In the genomic region with DNA sequence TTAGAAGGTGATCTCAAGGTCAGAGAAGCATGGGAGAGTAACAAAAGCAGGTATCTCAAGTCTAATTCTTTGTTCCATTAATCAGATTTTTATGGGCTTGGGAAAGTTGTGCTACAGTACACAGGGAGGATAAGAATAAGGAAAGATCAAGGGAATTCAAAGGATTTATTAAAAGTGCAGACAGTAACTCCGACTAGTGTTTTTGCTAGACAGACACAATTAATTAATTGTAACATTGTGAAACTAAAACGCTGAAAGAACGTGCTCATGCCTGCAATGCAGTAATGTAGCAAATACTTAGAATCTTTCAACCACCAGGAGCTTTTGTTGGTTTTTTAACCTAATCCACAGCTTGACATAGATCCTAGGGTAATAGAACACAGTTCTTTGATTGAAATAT, we compare ENCODE assay signal across 20 cellular contexts.
DNase-seq lines count a peak whose midpoint lies in the region; FAIRE-seq and TF ChIP-seq lines count a peak whose summit lies in the region.
"Had no signal": no experiment of that assay in that cellular context is flagged by ENCODE, and none has a peak within 500 bp of the region (broad histone marks: within the 10 kb centered on the region; RNA-seq: fewer than 3 reads in every experiment).

No MANE protein-coding gene starts in this region.

- no peak overlapping the region for H2BK5ac ChIP-seq in mesendoderm (ENCODE audit: low read length)

- H3K79me2 ChIP-seq in endothelial cell of umbilical vein (ENCODE audit: control insufficient read depth, insufficient read depth, low read length): no peaks in the 10 kb centered on the region
- no peaks in the 10 kb centered on the region for H3K79me2 ChIP-seq in mesendoderm (ENCODE audit: control insufficient read depth, insufficient read depth, low read length)

- no peak overlapping the region for H3K56ac ChIP-seq in mesendoderm (ENCODE audit: low read length)

- H2AFZ ChIP-seq in endothelial cell of umbilical vein (ENCODE audit: low read depth, low read length): no peak overlapping the region
- H2AFZ ChIP-seq: GM23248 had no signal

- no peak overlapping the region for H3K23ac ChIP-seq in mesendoderm (ENCODE audit: low read length)

- H3K4me3 ChIP-seq in endothelial cell of umbilical vein (replicated peaks in 1 of 3; ENCODE audit: insufficient read depth in 1 of 3, low read depth in 1 of 3, low read length in 3 of 3): no peak overlapping the region
- H3K4me3 ChIP-seq in mesendoderm (ENCODE audit: low read length): no peak overlapping the region
- H3K4me3 ChIP-seq: BLaER1 treated with 17β-estradiol and CSF1 and Interleukin-3, amounts not matched to agents 10 nM and 100 nM; GM12878; GM23248; HAP-1 had no signal

- no peak overlapping the region for H3K18ac ChIP-seq in mesendoderm (ENCODE audit: low read length)

- no peak overlapping the region for H3K4ac ChIP-seq in mesendoderm (ENCODE audit: low read depth, low read length)

- intact Hi-C loops in endothelial cell of umbilical vein (cut with micrococcal nuclease): no loop called here
- intact Hi-C loops in activated CD4-positive, alpha-beta T cell treated with anti-CD3 and anti-CD28 coated beads, Interleukin-2, amount 10 ng/mL, durations not matched to agents 24 days and 14 days (cut with micrococcal nuclease): no loop called here

- no CpG with 5 or more reads among the region's 3 CpGs for WGBS in mesendoderm (ENCODE audit: extremely low coverage, insufficient coverage, low lambda C conversion rate)

- CTCF ChIA-PET in endothelial cell of umbilical vein (lab: Charles Lee): interaction anchor here (0.7 kb wide), 1 partner anchor 41 kb away, joined by 3 read pairs; no protein-coding TSS in a partner anchor

- no peaks in the 10 kb centered on the region for H3K9me1 ChIP-seq in endothelial cell of umbilical vein (replicated peaks; ENCODE audit: control insufficient read depth, extremely low read depth, insufficient read depth, low read length)

- H3K4me3 Mint-ChIP-seq in nephron progenitor cell: no peak overlapping the region
- H3K4me3 Mint-ChIP-seq in activated CD4-positive, alpha-beta T cell treated with anti-CD3 and anti-CD28 coated beads, Interleukin-2, amount 10 ng/mL, durations not matched to agents 24 days and 14 days: no peak overlapping the region
- H3K4me3 Mint-ChIP-seq: B cell; CD8-positive, alpha-beta T cell; HFFc6; IgD-negative memory B cell had no signal

- no peak overlapping the region for H2BK120ac ChIP-seq in mesendoderm (ENCODE audit: low read depth, low read length)

- H3K9ac ChIP-seq in endothelial cell of umbilical vein (replicated peaks; ENCODE audit: extremely low read depth, insufficient read depth, low read length) (no peak overlapping the region), mesendoderm (ENCODE audit: low read length) (no peak overlapping the region)
- H3K9ac ChIP-seq: BLaER1 treated with 17β-estradiol and CSF1 and Interleukin-3, amounts not matched to agents 10 nM and 100 nM; GM23248 had no signal

- TF ChIP-seq POLR2A in endothelial cell of umbilical vein (IDR thresholded peaks at IDR 0.05; ENCODE audit: low read depth, low read length): no peak
- no peak for TF ChIP-seq POLR2A in GM12891 (IDR thresholded peaks at IDR 0.05; ENCODE audit: low read depth, low read length)

- H3K9me3 ChIP-seq in endothelial cell of umbilical vein (replicated peaks; ENCODE audit: control insufficient read depth, insufficient read depth, low read length): no peaks in the 10 kb centered on the region
- H3K9me3 ChIP-seq: BLaER1 treated with 17β-estradiol and CSF1 and Interleukin-3, amounts not matched to agents 10 nM and 100 nM; HAP-1 had no signal

- BruUV-seq in endothelial cell of umbilical vein (replicated peaks; lab: Mats Ljungman, UMichigan): no TSS peak

- H3K27me3 Mint-ChIP-seq in nephron progenitor cell (ENCODE audit: low read depth, poor library complexity): no peaks in the 10 kb centered on the region
- no peaks in the 10 kb centered on the region for H3K27me3 Mint-ChIP-seq in activated CD4-positive, alpha-beta T cell treated with anti-CD3 and anti-CD28 coated beads, Interleukin-2, amount 10 ng/mL, durations not matched to agents 24 days and 14 days
- H3K27me3 Mint-ChIP-seq: B cell, IgD-negative memory B cell had no signal

- H3K36me3 Mint-ChIP-seq in nephron progenitor cell (ENCODE audit: low read depth): peaks cover 33% of the 10 kb centered on the region
- H3K36me3 Mint-ChIP-seq in activated CD4-positive, alpha-beta T cell treated with anti-CD3 and anti-CD28 coated beads, Interleukin-2, amount 10 ng/mL, durations not matched to agents 24 days and 14 days (ENCODE audit: low read depth): no peaks in the 10 kb centered on the region
- H3K36me3 Mint-ChIP-seq: CD8-positive, alpha-beta T cell; IgD-negative memory B cell had no signal

- no peaks in the 10 kb centered on the region for H3K79me1 ChIP-seq in mesendoderm (ENCODE audit: low read length)

- H4K5ac ChIP-seq in mesendoderm (ENCODE audit: low read length): no peak overlapping the region

- H3K4me2 ChIP-seq in endothelial cell of umbilical vein (ENCODE audit: insufficient read depth, low read length) (no peak overlapping the region), mesendoderm (ENCODE audit: low read length) (no peak overlapping the region)
- H3K4me2 ChIP-seq: BLaER1 treated with 17β-estradiol and CSF1 and Interleukin-3, amounts not matched to agents 10 nM and 100 nM had no signal

- H3K36me3 ChIP-seq in endothelial cell of umbilical vein (ENCODE audit: control insufficient read depth in 2 of 2, extremely low read depth in 1 of 2, insufficient read depth in 2 of 2, low read length in 2 of 2) (no peaks in the 10 kb centered on the region), mesendoderm (ENCODE audit: control insufficient read depth, insufficient read depth, low read length) (no peaks in the 10 kb centered on the region)
- H3K36me3 ChIP-seq: BLaER1 treated with 17β-estradiol and CSF1 and Interleukin-3, amounts not matched to agents 10 nM and 100 nM; HAP-1 had no signal

- DNase-seq in amniotic epithelial cell (ENCODE audit: low read depth): peak; percentile 84
- no peak for DNase-seq in endothelial cell of umbilical vein (ENCODE audit: low read depth, low spot score)
- DNase-seq in nephron progenitor cell: no peak
- no peak for DNase-seq in NCI-H510A treated with DMSO at 0.1 percent for 48 hours (lab: John Stamatoyannopoulos, UW)
- DNase-seq in mesendoderm: no peak
- no peak for DNase-seq in activated CD4-positive, alpha-beta T cell treated with anti-CD3 and anti-CD28 coated beads, Interleukin-2, amount 10 ng/mL, durations not matched to agents 24 days and 14 days
- no peak for DNase-seq in GM12891 (ENCODE audit: insufficient read length, low spot score)
- DNase-seq: Calu3; CD8-positive, alpha-beta T cell; DMS79 treated with DMSO at 0.1 percent for 48 hours; GF-D8; GM23248; HFFc6 had no signal

- dilution Hi-C loops in endothelial cell of umbilical vein (cut with MboI; ENCODE audit: extremely low pct_ligation_motif_present, low sequenced_read_pairs): no loop called here

- no peaks in the 10 kb centered on the region for H3K9me3 Mint-ChIP-seq in nephron progenitor cell
- H3K9me3 Mint-ChIP-seq in activated CD4-positive, alpha-beta T cell treated with anti-CD3 and anti-CD28 coated beads, Interleukin-2, amount 10 ng/mL, durations not matched to agents 24 days and 14 days: no peaks in the 10 kb centered on the region
- H3K9me3 Mint-ChIP-seq: CD8-positive, alpha-beta T cell had no signal

- peak; percentile 24 for FAIRE-seq in endothelial cell of umbilical vein (lab: Jason Lieb, UNC)
- no peak for FAIRE-seq in GM12891 (lab: Jason Lieb, UNC)
- FAIRE-seq: GM12878, GM19239, HepG2 had no signal

- H4K20me1 ChIP-seq in endothelial cell of umbilical vein (replicated peaks; ENCODE audit: control insufficient read depth, extremely low read depth, insufficient read depth, low read length): no peaks in the 10 kb centered on the region
- H4K20me1 ChIP-seq: BLaER1 treated with 17β-estradiol and CSF1 and Interleukin-3, amounts not matched to agents 10 nM and 100 nM had no signal

- POLR2A ChIA-PET in endothelial cell of umbilical vein (lab: Charles Lee): no interaction called here

- H3K27ac Mint-ChIP-seq in nephron progenitor cell: peak overlapping the region; percentile 55
- no peak overlapping the region for H3K27ac Mint-ChIP-seq in activated CD4-positive, alpha-beta T cell treated with anti-CD3 and anti-CD28 coated beads, Interleukin-2, amount 10 ng/mL, durations not matched to agents 24 days and 14 days
- H3K27ac Mint-ChIP-seq: B cell; CD8-positive, alpha-beta T cell; HFFc6; IgD-negative memory B cell had no signal

- H2AK5ac ChIP-seq in mesendoderm (ENCODE audit: low read length): no peak overlapping the region

- no peak overlapping the region for H4K8ac ChIP-seq in mesendoderm (ENCODE audit: low read depth, low read length)

- TF ChIP-seq CTCF in endothelial cell of umbilical vein (IDR thresholded peaks at IDR 0.05; ENCODE audit: extremely low read depth in 1 of 2, insufficient read depth in 1 of 2, low read depth in 1 of 2, low read length in 2 of 2): no peak
- TF ChIP-seq CTCF in nephron progenitor cell (IDR thresholded peaks at IDR 0.05): no peak

- peaks cover 44% of the 10 kb centered on the region for H3K4me1 Mint-ChIP-seq in nephron progenitor cell
- no peaks in the 10 kb centered on the region for H3K4me1 Mint-ChIP-seq in activated CD4-positive, alpha-beta T cell treated with anti-CD3 and anti-CD28 coated beads, Interleukin-2, amount 10 ng/mL, durations not matched to agents 24 days and 14 days
- H3K4me1 Mint-ChIP-seq: B cell, IgD-negative memory B cell had no signal

- H3K4me1 ChIP-seq in endothelial cell of umbilical vein (ENCODE audit: control insufficient read depth, extremely low read depth, insufficient read depth, low read length) (no peaks in the 10 kb centered on the region), mesendoderm (ENCODE audit: control insufficient read depth, low read depth, low read length) (no peaks in the 10 kb centered on the region)
- H3K4me1 ChIP-seq: BLaER1 treated with 17β-estradiol and CSF1 and Interleukin-3, amounts not matched to agents 10 nM and 100 nM had no signal

- H2BK15ac ChIP-seq in mesendoderm (replicated peaks; ENCODE audit: low read depth): no peak overlapping the region

- H3K27me3 ChIP-seq in endothelial cell of umbilical vein (ENCODE audit: control insufficient read depth in 2 of 2, insufficient read depth in 2 of 2, low read length in 2 of 2): no peaks in the 10 kb centered on the region
- no peaks in the 10 kb centered on the region for H3K27me3 ChIP-seq in mesendoderm (ENCODE audit: insufficient read depth, low read length, poor library complexity)
- H3K27me3 ChIP-seq: BLaER1 treated with 17β-estradiol and CSF1 and Interleukin-3, amounts not matched to agents 10 nM and 100 nM had no signal

- no peak overlapping the region for H3K27ac ChIP-seq in endothelial cell of umbilical vein (ENCODE audit: insufficient read depth, low read depth, low read length)
- H3K27ac ChIP-seq in mesendoderm (ENCODE audit: low read depth, low read length): no peak overlapping the region
- H3K27ac ChIP-seq: BLaER1 treated with 17β-estradiol and CSF1 and Interleukin-3, amounts not matched to agents 10 nM and 100 nM; GM23248 had no signal

TF ChIP-seq in endothelial cell of umbilical vein, 7 proteins besides CTCF, POLR2A, EP300 and RAD21 (continues in another document):
- no peak for TF ChIP-seq EZH2 (IDR thresholded peaks at IDR 0.05; ENCODE audit: borderline replicate concordance, low read depth, low read length, severe bottlenecking)

TF ChIP-seq in GM12891, 5 proteins besides CTCF, POLR2A, EP300 and RAD21 (continues in another document):
- TF ChIP-seq SPI1 (IDR thresholded peaks at IDR 0.05; ENCODE audit: low read depth, low read length): no peak
